ENCODE assay signal across 8 cellular contexts in genomic region chr22:40856513-40857308, GRCh38. TPM values are rescaled to one million over a fixed set of nuclear protein-coding genes. Genes with fewer than 3 reads are reported as not detected.
DNase-seq lines count a peak whose midpoint lies in the region; ATAC-seq, FAIRE-seq and TF ChIP-seq lines count a peak whose summit lies in the region.

Gene ST13, minus strand, starts transcription at chr22:40856639. Its CDS starts 99 bp downstream, at chr22:40856540.
Gene XPNPEP3, plus strand, starts transcription at chr22:40857148. Its CDS starts 34 bp downstream, at chr22:40857182.

- intact Hi-C loops in body of pancreas (cut with DNase I) = no loop called here
- intact Hi-C loops in sciatic nerve (cut with DNase I) = no loop called here

- peak; percentile 81 for ATAC-seq in GM18520 (IDR thresholded peaks at IDR 0.05; ENCODE audit: unreplicated experiment)
- peak; percentile 91 for ATAC-seq in HG03064 (IDR thresholded peaks at IDR 0.05; ENCODE audit: low read depth, unreplicated experiment)
- peak; percentile 95 for ATAC-seq in body of pancreas
- ATAC-seq in sciatic nerve = peak; percentile 99

- TF ChIP-seq POLR2A in body of pancreas (IDR thresholded peaks at IDR 0.05) = peak; percentile 50 to 69 (median 68)

- H3K9me3 ChIP-seq in body of pancreas = no peaks in the 10 kb centered on the region

- H3K4me3 ChIP-seq in body of pancreas = peak within 1 kb of the TSS; percentile 88

- DNase-seq in A172 (ENCODE audit: low spot score) (peak; percentile 91), NCI-H2107 treated with DMSO at 0.1 percent for 48 hours (lab: John Stamatoyannopoulos, UW; ENCODE audit: unreplicated experiment) (peak; percentile 74), body of pancreas (peak; percentile 97 to 99 (median 98)), iPS DF 19.7 (ENCODE audit: low read depth, low spot score) (peak; percentile 86), sciatic nerve (ENCODE audit: low spot score) (peak; percentile 99)

- peak within 1 kb of the TSS; percentile 82 to 99 (median 96) for H3K27ac ChIP-seq in body of pancreas

- WGBS in body of pancreas, 2 donors = 0 to 1% methylated on average over 43 to 63 of the region's 63 CpGs

- peak; percentile 87 for FAIRE-seq in TTC549 (lab: Jason Lieb, UNC)

- H3K27me3 ChIP-seq in body of pancreas = no peaks in the 10 kb centered on the region

- no peaks in the 10 kb centered on the region for H3K36me3 ChIP-seq in body of pancreas (replicated peaks in 1 of 2; ENCODE audit: insufficient read depth in 1 of 2, low read depth in 2 of 2)

- TF ChIP-seq CTCF in body of pancreas (IDR thresholded peaks at IDR 0.05) = peak in 4 of 7 experiments; percentile 11 to 42 (median 26)

- peaks cover 51% of the 10 kb centered on the region for H3K4me1 ChIP-seq in body of pancreas

RNA-seq across cellular contexts. Expression of gene ST13, which starts in this region (rescaled TPM):
- total RNA-seq in A172 (2014; rRNA removed; shearing (Covaris generic)) = 202 and 210 TPM in 2 replicates
- total RNA-seq in body of pancreas = 100 to 1,000 TPM in 1 of 2 donors, 10 to 100 TPM in 1; 98.9 to 122 TPM
- total RNA-seq in sciatic nerve = 238 TPM

RNA-seq across cellular contexts. Expression of gene XPNPEP3, which starts in this region (rescaled TPM):
- total RNA-seq in A172 (2014; rRNA removed; shearing (Covaris generic)) = 6.4 and 8.5 TPM in 2 replicates
- total RNA-seq in body of pancreas = 10 to 100 TPM in 1 of 2 donors, 1 to 10 TPM in 1; 6.9 to 14.3 TPM
- 19.2 TPM for total RNA-seq in sciatic nerve

Comparison
In these comparisons a context has a peak if more than half of its experiments do, and no peak if none do; other contexts are left out.
1. Peak in every context shown above with its lines: DNase-seq, ATAC-seq, H3K4me3 ChIP-seq and H3K27ac ChIP-seq.